17 cellular contexts compared by ENCODE assay signal in genomic region chr6:117504478-117505144, GRCh38. TPM values are rescaled to one million over a fixed set of nuclear protein-coding genes. Genes with fewer than 3 reads are reported as not detected.
DNase-seq lines count a peak whose midpoint lies in the region; ATAC-seq, FAIRE-seq and TF ChIP-seq lines count a peak whose summit lies in the region.
"Had no signal": no experiment of that assay in that cellular context is flagged by ENCODE, and none has a peak within 500 bp of the region (broad histone marks: within the 10 kb centered on the region; RNA-seq: fewer than 3 reads in every experiment).

No MANE protein-coding gene starts in this region.

- H2AFZ ChIP-seq in HepG2 (ENCODE audit: low read length): no peak overlapping the region
- H2AFZ ChIP-seq: GM23248 had no signal

- CTCF ChIA-PET in HepG2 (lab: Yijun Ruan, JAX; ENCODE audit: low intra/inter-chr PET ratio, low total read pairs): no interaction called here

- H3K79me2 ChIP-seq in HepG2 (ENCODE audit: insufficient read depth, low read length): peaks cover 36% of the 10 kb centered on the region

- WGBS in HepG2 (ENCODE audit: low lambda C conversion rate): 37% methylated on average over 7 of the region's 7 CpGs
- 42 to 69% (median 65%) methylated on average over 7 of the region's 7 CpGs for WGBS in small intestine, 3 donors

- no peak for TF ChIP-seq RAD21 in HepG2 (CRISPR knock-in tag; IDR thresholded peaks at IDR 0.05)

- peak overlapping the region; percentile 24; the same call in 1 of the 2 replicates for H3K4me2 ChIP-seq in HepG2 (ENCODE audit: low read depth, low read length)

- intact Hi-C loops in HepG2 (cut with micrococcal nuclease; ENCODE audit: unreplicated experiment): no loop called here

- H3K27ac ChIP-seq in RWPE2 (ENCODE audit: poor library complexity, severe bottlenecking) (peak overlapping the region; percentile 95), HepG2 (ENCODE audit: extremely low read length, insufficient read depth, low read length) (peak overlapping the region; percentile 12), small intestine (ENCODE audit: low read depth in 1 of 2, low read length in 1 of 2) (peak overlapping the region in 1 of 2 donors; percentile 16)
- H3K27ac ChIP-seq: GM23248, RWPE1 had no signal

- H3K36me3 ChIP-seq in RWPE2 (ENCODE audit: low read depth) (peaks cover 73% of the 10 kb centered on the region), HepG2 (replicated peaks in 1 of 2; ENCODE audit: control insufficient read depth in 1 of 2, insufficient read depth in 2 of 2, low read length in 2 of 2) (peaks cover 3 to 9% of the 10 kb centered on the region in 2 experiments; a peak in 4 of 5 replicates), small intestine (ENCODE audit: control insufficient read depth in 2 of 2, insufficient read depth in 2 of 2, low read length in 2 of 2) (no peaks in the 10 kb centered on the region)

- POLR2A ChIA-PET in HepG2 (lab: Yijun Ruan, JAX): interaction anchor here (1.1 to 2.5 kb wide), 5 partner anchors 12 to 98 kb away, joined by 3 to 19 read pairs (median 6); partner anchors contain the start of genes DCBLD1 and GOPC

- TF ChIP-seq POLR2A in HepG2 (IDR thresholded peaks at IDR 0.05; ENCODE audit: insufficient read depth in 1 of 2, low read depth in 2 of 2, low read length in 2 of 2): no peak

- H4K20me1 ChIP-seq in HepG2 (ENCODE audit: insufficient read depth, low read length): no peaks in the 10 kb centered on the region

- in situ Hi-C loops in HepG2 (cut with HindIII; ENCODE audit: extremely low pct_ligation_motif_present, low pct_unique_long_range_greater_than_20kb): no loop called here

- H3K4me3 ChIP-seq in RWPE2 (ENCODE audit: severe bottlenecking): no peak overlapping the region
- H3K4me3 ChIP-seq in HepG2 (replicated peaks in 1 of 3; ENCODE audit: insufficient read depth in 1 of 3, low read depth in 2 of 3, low read length in 3 of 3): no peak overlapping the region
- H3K4me3 ChIP-seq in small intestine (ENCODE audit: low read depth in 1 of 2, low read length in 2 of 2): no peak overlapping the region
- H3K4me3 ChIP-seq: GM12878, GM23248, K562 had no signal

- TF ChIP-seq CTCF in RWPE2 (IDR thresholded peaks at IDR 0.05; ENCODE audit: poor library complexity, severe bottlenecking): no peak
- no peak for TF ChIP-seq CTCF in HepG2 (CRISPR knock-in tag; IDR thresholded peaks at IDR 0.05)

- H3K9me3 ChIP-seq in RWPE2 (ENCODE audit: severe bottlenecking) (no peaks in the 10 kb centered on the region), HepG2 (ENCODE audit: low read length) (no peaks in the 10 kb centered on the region), small intestine (ENCODE audit: control insufficient read depth, low read depth) (no peaks in the 10 kb centered on the region)

- H3K27me3 ChIP-seq in RWPE2 (ENCODE audit: insufficient read depth, poor library complexity, severe bottlenecking) (no peaks in the 10 kb centered on the region), HepG2 (ENCODE audit: control insufficient read depth in 1 of 2, insufficient read depth in 2 of 2, low read length in 2 of 2) (no peaks in the 10 kb centered on the region), small intestine (ENCODE audit: control insufficient read depth in 2 of 2, insufficient read depth in 2 of 2, low read length in 2 of 2) (no peaks in the 10 kb centered on the region)

- ATAC-seq in RWPE2 (ENCODE audit: low read depth) (no peak), HepG2 (peak; percentile 27), GM19467 (IDR thresholded peaks at IDR 0.05; ENCODE audit: unreplicated experiment) (no peak), GM19397 (IDR thresholded peaks at IDR 0.05; ENCODE audit: unreplicated experiment) (no peak)
- ATAC-seq: GM12878, K562 had no signal

- peaks cover 49% of the 10 kb centered on the region for H3K4me1 ChIP-seq in RWPE2 (ENCODE audit: insufficient read depth, poor library complexity, severe bottlenecking)
- H3K4me1 ChIP-seq in HepG2 (ENCODE audit: insufficient read depth, low read length): peaks cover 91% of the 10 kb centered on the region
- peaks cover 0 to 2% of the 10 kb centered on the region in 2 donors for H3K4me1 ChIP-seq in small intestine (ENCODE audit: control insufficient read depth in 2 of 2, insufficient read depth in 1 of 2, low read depth in 1 of 2, low read length in 1 of 2)

- FAIRE-seq in HepG2 (lab: Jason Lieb, UNC): peak; percentile 47
- no peak for FAIRE-seq in small intestine (lab: Jason Lieb, UNC)
- FAIRE-seq: GM12878, K562 had no signal

- TF ChIP-seq EP300 in HepG2 (IDR thresholded peaks at IDR 0.05; ENCODE audit: low read depth in 2 of 2, low read length in 2 of 2) (no peak), HepG2 (CRISPR knock-in tag; IDR thresholded peaks at IDR 0.05; ENCODE audit: borderline replicate concordance) (no peak)

- TSS peak; percentile 16 for BruUV-seq in HepG2 (replicated peaks; lab: Mats Ljungman, UMichigan)

- peak; percentile 11 for DNase-seq in NCI-H82 (lab: John Stamatoyannopoulos, UW)
- DNase-seq in NCI-H82 treated with DMSO at 0.1 percent for 48 hours (lab: John Stamatoyannopoulos, UW; ENCODE audit: unreplicated experiment): no peak
- no peak for DNase-seq in RWPE2 (ENCODE audit: low spot score)
- DNase-seq in HepG2 (ENCODE audit: low spot score): peak; percentile 68
- DNase-seq in small intestine: peak; percentile 81
- no peak for DNase-seq in NCI-H1092 (lab: John Stamatoyannopoulos, UW)
- DNase-seq: 8988T, GF-D8, GM23248, NCI-H1417 treated with DMSO at 0.1 percent for 48 hours, NCI-H1930, NCI-H748 treated with DMSO at 0.1 percent for 48 hours had no signal

- H3K9ac ChIP-seq in HepG2 (ENCODE audit: insufficient read depth, low read depth, low read length): no peak overlapping the region
- H3K9ac ChIP-seq: GM23248 had no signal

TF ChIP-seq in HepG2, 621 proteins besides CTCF, POLR2A, EP300 and RAD21 (continues in another document):
- TF ChIP-seq ZNF691 (CRISPR knock-in tag; IDR thresholded peaks at IDR 0.05; ENCODE audit: borderline replicate concordance, low read depth) (no peak), NR2F6 (IDR thresholded peaks at IDR 0.05) (peak; percentile 44; the same call in 1 of the 2 replicates), NR2F6 (CRISPR knock-in tag; IDR thresholded peaks at IDR 0.05) (peak; percentile 27; the same call in 1 of the 2 replicates), TCF7L2 (IDR thresholded peaks at IDR 0.05; ENCODE audit: low read depth, low read length) (0 out of 2 replicates have a peak, but pooled peaks have one; percentile 29), ZNF879 (CRISPR knock-in tag; IDR thresholded peaks at IDR 0.05) (no peak), ATF7-NPFF (CRISPR knock-in tag; IDR thresholded peaks at IDR 0.05; ENCODE audit: low read depth) (no peak), ELF1 (CRISPR knock-in tag; IDR thresholded peaks at IDR 0.05) (peak; percentile 73), U2AF1 (optimal IDR thresholded peaks at IDR 0.05; ENCODE audit: low read depth, low read length) (no peak), ZFP90 (CRISPR knock-in tag; IDR thresholded peaks at IDR 0.05; ENCODE audit: borderline replicate concordance) (0 out of 2 replicates have a peak, but pooled peaks have one; percentile 57), ZNF552 (CRISPR knock-in tag; IDR thresholded peaks at IDR 0.05; ENCODE audit: borderline replicate concordance) (no peak)

RNA-seq across cellular contexts. Expression of gene DCBLD1, which starts 22.1 kb away (rescaled TPM):
- 26.0 and 41.5 TPM in 2 replicates for total RNA-seq in HepG2 (2016; rRNA removed; fragmentation: Illumina TruSeq; extraction: Trizol)
- total RNA-seq in HepG2 (2016; cell fraction: cytosol; rRNA removed; fragmentation: Illumina TruSeq; extraction: Trizol; ENCODE audit: low read depth): 23.2 and 25.3 TPM in 2 replicates
- 20.4 and 37.6 TPM in 2 replicates for total RNA-seq in HepG2 (2016; cell fraction: insoluble cytoplasmic fraction; rRNA removed; fragmentation: Illumina TruSeq; extraction: Trizol)
- 25.3 and 27.7 TPM in 2 replicates for total RNA-seq in HepG2 (2016; cell fraction: membrane; rRNA removed; fragmentation: Illumina TruSeq; extraction: Trizol)
- total RNA-seq in HepG2 (2016; cell fraction: nucleus; rRNA removed; fragmentation: Illumina TruSeq; extraction: Trizol): 42.3 and 54.4 TPM in 2 replicates
- 17.5 and 23.2 TPM in 2 replicates for polyA plus RNA-seq in HepG2 (2011; rRNA removed)
- polyA plus RNA-seq in HepG2 (2011; cell fraction: cytosol; rRNA removed): 15.5 and 17.2 TPM in 2 replicates
- 27.8 and 35.0 TPM in 2 replicates for polyA plus RNA-seq in HepG2 (2011; cell fraction: nucleus; rRNA removed)
- 16.7 and 19.0 TPM in 2 replicates for polyA plus RNA-seq in HepG2 (2012)
- polyA plus RNA-seq in HepG2 (2016; cell fraction: cytosol; fragmentation: Illumina TruSeq; extraction: Trizol; ENCODE audit: low read depth): 6.6 TPM in 2 replicates
- polyA plus RNA-seq in HepG2 (2016; cell fraction: insoluble cytoplasmic fraction; fragmentation: Illumina TruSeq; extraction: Trizol; ENCODE audit: low read depth): 17.6 TPM in 2 replicates
- polyA plus RNA-seq in HepG2 (2016; cell fraction: membrane; fragmentation: Illumina TruSeq; extraction: Trizol; ENCODE audit: low read depth): 12.8 and 13.8 TPM in 2 replicates
- 82.1 and 89.2 TPM in 2 replicates for polyA plus RNA-seq in HepG2 (2016; cell fraction: nucleus; fragmentation: Illumina TruSeq; extraction: Trizol; ENCODE audit: insufficient read depth, low read depth)
- 3.6 and 20.0 TPM in 2 replicates for polyA minus RNA-seq in HepG2 (2011; rRNA and poly(A)+ RNA removed; ENCODE audit: low replicate concordance)
- 18.9 and 22.3 TPM in 2 replicates for polyA minus RNA-seq in HepG2 (2011; cell fraction: cytosol; rRNA and poly(A)+ RNA removed)
- 44.4 and 61.2 TPM in 2 replicates for polyA minus RNA-seq in HepG2 (2011; cell fraction: nucleus; rRNA and poly(A)+ RNA removed)
- polyA plus RNA-seq in small intestine: 1 to 10 TPM; 4.9 to 9.4 (median 5.9) TPM

Comparison
In these comparisons a context has a peak if more than half of its experiments do, and no peak if none do; other contexts are left out.
1. DNase-seq: peak in NCI-H82 (single experiment), HepG2 (single experiment) and small intestine (single experiment); none in NCI-H82 treated with DMSO at 0.1 percent for 48 hours (single experiment), RWPE2 (single experiment) and NCI-H1092 (single experiment).